ENCODE assay signal across 9 cellular contexts in genomic region chr4:36243355-36244256, GRCh38. TPM values are rescaled to one million over a fixed set of nuclear protein-coding genes. Genes with fewer than 3 reads are reported as not detected.
DNase-seq lines count a peak whose midpoint lies in the region; ATAC-seq and TF ChIP-seq lines count a peak whose summit lies in the region.
"Had no signal": no experiment of that assay in that cellular context is flagged by ENCODE, and none has a peak within 500 bp of the region (broad histone marks: within the 10 kb centered on the region; RNA-seq: fewer than 3 reads in every experiment).

No MANE protein-coding gene starts in this region.

- peaks cover 8% of the 10 kb centered on the region for H3K27me3 ChIP-seq in neuron (ENCODE audit: insufficient read depth, low read length)
- H3K27me3 ChIP-seq in suprapubic skin: no peaks in the 10 kb centered on the region

- ATAC-seq in GM18498 (IDR thresholded peaks at IDR 0.05; ENCODE audit: unreplicated experiment): peak; percentile 36

- H3K9me3 ChIP-seq in neuron (ENCODE audit: low read length) (no peaks in the 10 kb centered on the region), suprapubic skin (no peaks in the 10 kb centered on the region)

- H3K27ac ChIP-seq in suprapubic skin: peak overlapping the region; percentile 98

- TF ChIP-seq CTCF in fibroblast of villous mesenchyme (IDR thresholded peaks at IDR 0.05; ENCODE audit: insufficient read depth, low read depth, low read length) (no peak), suprapubic skin (IDR thresholded peaks at IDR 0.05) (no peak), GM13976 (IDR thresholded peaks at IDR 0.05; ENCODE audit: borderline replicate concordance, control extremely low read depth, extremely low read depth, insufficient read depth, missing control alignments) (no peak)

- 3% methylated on average over 18 of the region's 38 CpGs for WGBS in suprapubic skin

- in situ Hi-C loops in GM13976 (cut with MboI; ENCODE audit: low sequenced_read_pairs, unreplicated experiment): no loop called here

- DNase-seq in HEK293T (ENCODE audit: extremely low spot score) (peak; percentile 29), NCI-H1417 treated with DMSO at 0.1 percent for 48 hours (lab: John Stamatoyannopoulos, UW) (peak; percentile 32), fibroblast of villous mesenchyme (ENCODE audit: low read depth) (peak; percentile 9), suprapubic skin (ENCODE audit: low spot score in 2 of 2) (peak; percentile 73 to 79), GM13976 (ENCODE audit: low spot score) (no peak)
- peak; percentile 74 to 78 for DNase-seq in activated T-cell treated with anti-CD3 and anti-CD28 coated beads, Interleukin-2, amount 50 U/mL, for 48 hours

- peak overlapping the region; percentile 54 for H3K4me3 ChIP-seq in fibroblast of villous mesenchyme (ENCODE audit: low read depth, low read length)
- peak overlapping the region; percentile 49 for H3K4me3 ChIP-seq in neuron (ENCODE audit: low read length)
- peak overlapping the region; percentile 87 for H3K4me3 ChIP-seq in suprapubic skin

- H2AFZ ChIP-seq in neuron (ENCODE audit: low read depth, low read length): peak overlapping the region; percentile 83

- POLR2A ChIA-PET in HEK293T (lab: Yijun Ruan, JAX): interaction anchor here (1.0 to 1.5 kb wide), 5 partner anchors 16 to 77 kb away, joined by 3 to 5 read pairs (median 4); no protein-coding TSS in a partner anchor

- no peaks in the 10 kb centered on the region for H3K36me3 ChIP-seq in neuron (ENCODE audit: insufficient read depth, low read length)
- H3K36me3 ChIP-seq in suprapubic skin: no peaks in the 10 kb centered on the region

- TF ChIP-seq POLR2A in suprapubic skin (IDR thresholded peaks at IDR 0.05): no peak

- H3K4me1 ChIP-seq in neuron (ENCODE audit: insufficient read depth, low read length) (peaks cover 6% of the 10 kb centered on the region), suprapubic skin (peaks cover 20% of the 10 kb centered on the region)

- CTCF ChIA-PET in HEK293T (lab: Yijun Ruan, JAX): interaction anchor here (0.7 to 1.1 kb wide), 3 partner anchors 11 to 998 kb away, joined by 3 to 8 read pairs (median 4); no protein-coding TSS in a partner anchor

- TF ChIP-seq EP300 in suprapubic skin (IDR thresholded peaks at IDR 0.05): no peak

TF ChIP-seq in HEK293T, 16 proteins besides CTCF, POLR2A, EP300 and RAD21:
- TF ChIP-seq ZNF384 (IDR thresholded peaks at IDR 0.05) (peak; percentile 67), FOXA1 (IDR thresholded peaks at IDR 0.05) (no peak)

RNA-seq across cellular contexts. Expression of gene ARAP2, which starts 0.7 kb away (rescaled TPM):
- total RNA-seq in fibroblast of villous mesenchyme (4.8 and 11.2 TPM in 2 replicates), suprapubic skin (100 to 1,000 TPM in 3 of 4 donors, 10 to 100 TPM in 1; 88.2 to 203 (median 117) TPM)

RNA-seq across cellular contexts. Expression of gene DTHD1, which starts 37.8 kb away (rescaled TPM):
- not detected in 2 replicates for total RNA-seq in fibroblast of villous mesenchyme
- total RNA-seq in suprapubic skin: under 1 TPM in 2 of 4 donors, not detected in 2; 0.21 to 0.32 TPM
- total RNA-seq: dermis microvascular lymphatic vessel endothelial cell had no signal
